In genomic region chr1:77282866-77283539, GRCh38 we compare ENCODE assay signal across 8 cellular contexts. TPM values are rescaled to one million over a fixed set of nuclear protein-coding genes. Genes with fewer than 3 reads are reported as not detected.
DNase-seq lines count a peak whose midpoint lies in the region; ATAC-seq and TF ChIP-seq lines count a peak whose summit lies in the region.

No MANE protein-coding gene starts in this region.

- peaks cover 86% of the 10 kb centered on the region for H3K27me3 ChIP-seq in foreskin keratinocyte

- H3K4me1 ChIP-seq in foreskin keratinocyte = no peaks in the 10 kb centered on the region

- DNase-seq in activated CD4-positive, CD25-positive, alpha-beta regulatory T cell treated with anti-CD3 and anti-CD28 coated beads, Interleukin-2, amount 50 U/mL, for 72 hours = no peak
- peak in 2 of 3 experiments; percentile 6 to 7 for DNase-seq in activated CD8-positive, alpha-beta memory T cell treated with anti-CD3 and anti-CD28 coated beads for 48 hours (ENCODE audit: low read depth in 2 of 3, low spot score in 2 of 3)
- DNase-seq in foreskin keratinocyte = no peak
- DNase-seq in pons (ENCODE audit: low spot score) = peak; percentile 42
- no peak for DNase-seq in H4 (ENCODE audit: low spot score)
- DNase-seq in RPMI8226 = no peak

- no peak overlapping the region for H3K27ac ChIP-seq in foreskin keratinocyte

- TF ChIP-seq CTCF in foreskin keratinocyte (conservative IDR thresholded peaks at IDR 0.05) = no peak

- ATAC-seq in activated CD4-positive, CD25-positive, alpha-beta regulatory T cell treated with anti-CD3 and anti-CD28 coated beads, Interleukin-2, amount 50 U/mL, for 24 hours = peak; percentile 14 to 29
- peak; percentile 28 for ATAC-seq in foreskin keratinocyte
- no peak for ATAC-seq in GM19467 (IDR thresholded peaks at IDR 0.05; ENCODE audit: unreplicated experiment)

RNA-seq across cellular contexts. Expression of gene AK5, which starts 1.2 kb away (rescaled TPM):
- 3.8 and 7.9 TPM in 2 replicates for total RNA-seq in foreskin keratinocyte
- polyA plus RNA-seq in foreskin keratinocyte = 5.7 and 13.2 TPM in 2 replicates
- total RNA-seq in H4 (2014; rRNA removed; shearing (Covaris generic)) = 10.4 and 13.5 TPM in 2 replicates

Comparison
In these comparisons a context has a peak if more than half of its experiments do, and no peak if none do; other contexts are left out.
1. DNase-seq: peak in activated CD8-positive, alpha-beta memory T cell treated with anti-CD3 and anti-CD28 coated beads for 48 hours (2 of 3) and pons (single experiment); none in activated CD4-positive, CD25-positive, alpha-beta regulatory T cell treated with anti-CD3 and anti-CD28 coated beads, Interleukin-2, amount 50 U/mL, for 72 hours (single experiment), foreskin keratinocyte (0 of 2), H4 (single experiment) and RPMI8226 (single experiment).